In the genomic region with DNA sequence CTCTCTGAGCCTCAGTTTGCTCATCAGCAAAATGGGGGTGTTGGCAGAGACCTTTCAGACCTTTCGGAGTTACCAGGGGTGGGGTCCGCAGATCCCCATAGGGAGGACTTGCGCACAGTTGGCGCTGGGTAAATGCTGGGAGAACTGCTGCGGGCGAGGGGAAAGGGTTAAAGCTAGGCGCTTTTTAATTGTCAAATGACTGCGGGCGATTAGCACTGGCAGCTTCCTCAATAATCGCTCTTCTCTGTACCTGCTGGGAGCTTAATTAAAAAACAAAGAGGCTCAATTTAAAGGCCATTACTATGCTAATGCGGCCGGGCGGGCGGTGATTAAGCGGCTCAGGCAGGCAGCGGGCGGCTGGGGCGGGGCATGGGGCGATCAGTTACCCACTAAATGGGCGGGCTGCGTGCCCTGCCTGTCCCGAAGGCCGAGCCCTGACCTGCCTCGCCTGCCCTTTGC, we compare ENCODE assay signal across 14 cellular contexts.
DNase-seq lines count a peak whose midpoint lies in the region; ATAC-seq, FAIRE-seq and TF ChIP-seq lines count a peak whose summit lies in the region.
"Had no signal": no experiment of that assay in that cellular context is flagged by ENCODE, and none has a peak within 500 bp of the region (broad histone marks: within the 10 kb centered on the region; RNA-seq: fewer than 3 reads in every experiment).

No MANE protein-coding gene starts in this region.

- POLR2A ChIA-PET in activated CD8-positive, alpha-beta T cell treated with anti-CD3 and anti-CD28 coated beads for 36 hours (lab: Charles Lee), result no interaction called here
- POLR2A ChIA-PET in activated CD8-positive, alpha-beta T cell treated with anti-CD3 and anti-CD28 coated beads, Interleukin-2, amount 10 ng/mL, durations not matched to agents 7 days and 5 days (lab: Charles Lee), result no interaction called here
- POLR2A ChIA-PET in endothelial cell of umbilical vein (lab: Charles Lee), result no interaction called here

- H3K79me2 ChIP-seq in endothelial cell of umbilical vein (ENCODE audit: control insufficient read depth, insufficient read depth, low read length) (no peaks in the 10 kb centered on the region), neural progenitor cell (ENCODE audit: low read depth) (no peaks in the 10 kb centered on the region)

- no peak overlapping the region for H3K9ac ChIP-seq in endothelial cell of umbilical vein (replicated peaks; ENCODE audit: extremely low read depth, insufficient read depth, low read length)
- no peak overlapping the region for H3K9ac ChIP-seq in neural progenitor cell

- H3K9me3 ChIP-seq in endothelial cell of umbilical vein (replicated peaks; ENCODE audit: control insufficient read depth, insufficient read depth, low read length) (no peaks in the 10 kb centered on the region), neural progenitor cell (ENCODE audit: low read depth) (no peaks in the 10 kb centered on the region)
- H3K9me3 ChIP-seq: lower lobe of right lung, MG63 had no signal

- no peaks in the 10 kb centered on the region for H3K4me1 ChIP-seq in endothelial cell of umbilical vein (ENCODE audit: control insufficient read depth, extremely low read depth, insufficient read depth, low read length)
- peaks cover 41% of the 10 kb centered on the region for H3K4me1 ChIP-seq in neural progenitor cell
- H3K4me1 ChIP-seq: lower lobe of right lung had no signal

- H3K36me3 Mint-ChIP-seq in activated CD8-positive, alpha-beta T cell treated with anti-CD3 and anti-CD28 coated beads for 36 hours (ENCODE audit: low read depth), result no peaks in the 10 kb centered on the region
- H3K36me3 Mint-ChIP-seq in activated CD8-positive, alpha-beta T cell treated with anti-CD3 and anti-CD28 coated beads, Interleukin-2, amount 10 ng/mL, durations not matched to agents 7 days and 5 days (ENCODE audit: low read depth), result no peaks in the 10 kb centered on the region
- H3K36me3 Mint-ChIP-seq in neural progenitor cell, result peaks cover 1% of the 10 kb centered on the region

- H3K27ac ChIP-seq in endothelial cell of umbilical vein (ENCODE audit: insufficient read depth, low read depth, low read length) (no peak overlapping the region), neural progenitor cell (no peak overlapping the region)
- H3K27ac ChIP-seq: HL-60, lower lobe of right lung, skin epidermis had no signal

- ATAC-seq in activated CD8-positive, alpha-beta T cell treated with anti-CD3 and anti-CD28 coated beads for 36 hours, result peak; percentile 29
- ATAC-seq in activated CD8-positive, alpha-beta T cell treated with anti-CD3 and anti-CD28 coated beads, Interleukin-2, amount 10 ng/mL, durations not matched to agents 7 days and 5 days, result no peak
- ATAC-seq in GM19395 (IDR thresholded peaks at IDR 0.05; ENCODE audit: unreplicated experiment), result no peak
- ATAC-seq: lower lobe of right lung had no signal

- no peak for FAIRE-seq in endothelial cell of umbilical vein (lab: Jason Lieb, UNC)

- no peak overlapping the region for H2AFZ ChIP-seq in endothelial cell of umbilical vein (ENCODE audit: low read depth, low read length)
- H2AFZ ChIP-seq in neural progenitor cell (replicated peaks), result no peak overlapping the region

- no peaks in the 10 kb centered on the region for H3K36me3 ChIP-seq in endothelial cell of umbilical vein (ENCODE audit: control insufficient read depth in 2 of 2, extremely low read depth in 1 of 2, insufficient read depth in 2 of 2, low read length in 2 of 2)
- H3K36me3 ChIP-seq in neural progenitor cell, result no peaks in the 10 kb centered on the region
- H3K36me3 ChIP-seq: lower lobe of right lung, MG63 had no signal

- H4K20me1 ChIP-seq in endothelial cell of umbilical vein (replicated peaks; ENCODE audit: control insufficient read depth, extremely low read depth, insufficient read depth, low read length) (no peaks in the 10 kb centered on the region), neural progenitor cell (ENCODE audit: low read depth) (peaks cover 91% of the 10 kb centered on the region)

- H3K4me3 ChIP-seq in endothelial cell of umbilical vein (replicated peaks in 1 of 3; ENCODE audit: insufficient read depth in 1 of 3, low read depth in 1 of 3, low read length in 3 of 3) (no peak overlapping the region), neural progenitor cell (no peak overlapping the region)
- H3K4me3 ChIP-seq: lower lobe of right lung, MG63, skin epidermis had no signal

- H3K27ac Mint-ChIP-seq in activated CD8-positive, alpha-beta T cell treated with anti-CD3 and anti-CD28 coated beads for 36 hours, result no peak overlapping the region
- no peak overlapping the region for H3K27ac Mint-ChIP-seq in activated CD8-positive, alpha-beta T cell treated with anti-CD3 and anti-CD28 coated beads, Interleukin-2, amount 10 ng/mL, durations not matched to agents 7 days and 5 days
- H3K27ac Mint-ChIP-seq in neural progenitor cell, result no peak overlapping the region

- no TSS peak for BruUV-seq in endothelial cell of umbilical vein (replicated peaks; lab: Mats Ljungman, UMichigan)

- dilution Hi-C loops in endothelial cell of umbilical vein (cut with MboI; ENCODE audit: extremely low pct_ligation_motif_present, low sequenced_read_pairs), result no loop called here

- H3K4me1 Mint-ChIP-seq in activated CD8-positive, alpha-beta T cell treated with anti-CD3 and anti-CD28 coated beads for 36 hours (ENCODE audit: low read depth), result peaks cover 9% of the 10 kb centered on the region
- H3K4me1 Mint-ChIP-seq in activated CD8-positive, alpha-beta T cell treated with anti-CD3 and anti-CD28 coated beads, Interleukin-2, amount 10 ng/mL, durations not matched to agents 7 days and 5 days (ENCODE audit: low read depth), result peaks cover 2% of the 10 kb centered on the region
- H3K4me1 Mint-ChIP-seq in neural progenitor cell, result peaks cover 56% of the 10 kb centered on the region

- no peak for TF ChIP-seq CTCF in activated CD8-positive, alpha-beta T cell treated with anti-CD3 and anti-CD28 coated beads for 36 hours (IDR thresholded peaks at IDR 0.05)
- no peak for TF ChIP-seq CTCF in endothelial cell of umbilical vein (IDR thresholded peaks at IDR 0.05; ENCODE audit: extremely low read depth in 1 of 2, insufficient read depth in 1 of 2, low read depth in 1 of 2, low read length in 2 of 2)
- no peak for TF ChIP-seq CTCF in neural progenitor cell (IDR thresholded peaks at IDR 0.05)

- no peak overlapping the region for H3K4me3 Mint-ChIP-seq in activated CD8-positive, alpha-beta T cell treated with anti-CD3 and anti-CD28 coated beads for 36 hours
- H3K4me3 Mint-ChIP-seq in activated CD8-positive, alpha-beta T cell treated with anti-CD3 and anti-CD28 coated beads, Interleukin-2, amount 10 ng/mL, durations not matched to agents 7 days and 5 days, result no peak overlapping the region
- peak overlapping the region; percentile 48 for H3K4me3 Mint-ChIP-seq in neural progenitor cell

- no peaks in the 10 kb centered on the region for H3K9me3 Mint-ChIP-seq in activated CD8-positive, alpha-beta T cell treated with anti-CD3 and anti-CD28 coated beads for 36 hours
- no peaks in the 10 kb centered on the region for H3K9me3 Mint-ChIP-seq in activated CD8-positive, alpha-beta T cell treated with anti-CD3 and anti-CD28 coated beads, Interleukin-2, amount 10 ng/mL, durations not matched to agents 7 days and 5 days (ENCODE audit: insufficient read depth)
- no peaks in the 10 kb centered on the region for H3K9me3 Mint-ChIP-seq in neural progenitor cell

- H3K27me3 Mint-ChIP-seq in activated CD8-positive, alpha-beta T cell treated with anti-CD3 and anti-CD28 coated beads for 36 hours, result peaks cover 72% of the 10 kb centered on the region
- H3K27me3 Mint-ChIP-seq in activated CD8-positive, alpha-beta T cell treated with anti-CD3 and anti-CD28 coated beads, Interleukin-2, amount 10 ng/mL, durations not matched to agents 7 days and 5 days (ENCODE audit: low read depth), result peaks cover 63% of the 10 kb centered on the region
- peaks cover 38% of the 10 kb centered on the region for H3K27me3 Mint-ChIP-seq in neural progenitor cell (ENCODE audit: insufficient read depth, low read depth)

- H3K27me3 ChIP-seq in endothelial cell of umbilical vein (ENCODE audit: control insufficient read depth in 2 of 2, insufficient read depth in 2 of 2, low read length in 2 of 2) (peaks cover 60 to 61% of the 10 kb centered on the region in 2 experiments), neural progenitor cell (peaks cover 100% of the 10 kb centered on the region)
- H3K27me3 ChIP-seq: MG63 had no signal

- CTCF ChIA-PET in activated CD8-positive, alpha-beta T cell treated with anti-CD3 and anti-CD28 coated beads for 36 hours (lab: Charles Lee), result interaction anchor here (1.0 to 3.4 kb wide), 4 partner anchors 13 to 178 kb away, joined by 4 to 28 read pairs (median 10); no protein-coding TSS in a partner anchor
- CTCF ChIA-PET in activated CD8-positive, alpha-beta T cell treated with anti-CD3 and anti-CD28 coated beads, Interleukin-2, amount 10 ng/mL, durations not matched to agents 7 days and 5 days (lab: Charles Lee), result interaction anchor here (1.7 kb wide), 1 partner anchor 26 kb away, joined by 5 read pairs; no protein-coding TSS in a partner anchor
- CTCF ChIA-PET in endothelial cell of umbilical vein (lab: Charles Lee), result interaction anchor here (0.8 to 6.0 kb wide), 2 partner anchors 9 to 13 kb away, joined by 3 to 68 read pairs; no protein-coding TSS in a partner anchor

- H3K9me1 ChIP-seq in endothelial cell of umbilical vein (replicated peaks; ENCODE audit: control insufficient read depth, extremely low read depth, insufficient read depth, low read length), result no peaks in the 10 kb centered on the region

- peak; percentile 46 for DNase-seq in activated CD8-positive, alpha-beta T cell treated with anti-CD3 and anti-CD28 coated beads for 36 hours
- no peak for DNase-seq in activated CD8-positive, alpha-beta T cell treated with anti-CD3 and anti-CD28 coated beads, Interleukin-2, amount 10 ng/mL, durations not matched to agents 7 days and 5 days
- DNase-seq in NCI-H146 treated with DMSO at 0.1 percent for 48 hours (lab: John Stamatoyannopoulos, UW; ENCODE audit: unreplicated experiment), result peak; percentile 14
- no peak for DNase-seq in endothelial cell of umbilical vein (ENCODE audit: low read depth, low spot score)
- DNase-seq in neural progenitor cell (ENCODE audit: low spot score), result peak; percentile 96
- no peak for DNase-seq in NCI-H1694 treated with DMSO at 0.1 percent for 48 hours (lab: John Stamatoyannopoulos, UW)
- no peak for DNase-seq in NCI-H2107 (lab: John Stamatoyannopoulos, UW)
- DNase-seq: erythroblast, lower lobe of right lung, MG63, NCI-H2171 treated with DMSO at 0.1 percent for 48 hours had no signal

- no peak overlapping the region for H3K4me2 ChIP-seq in endothelial cell of umbilical vein (ENCODE audit: insufficient read depth, low read length)
- H3K4me2 ChIP-seq in neural progenitor cell, result peak overlapping the region; percentile 34

- peaks cover 55% of the 10 kb centered on the region for H3F3A ChIP-seq in neural progenitor cell (ENCODE audit: low read depth)

- intact Hi-C loops in activated CD8-positive, alpha-beta T cell treated with anti-CD3 and anti-CD28 coated beads for 36 hours (cut with micrococcal nuclease), result no loop called here
- intact Hi-C loops in endothelial cell of umbilical vein (cut with micrococcal nuclease), result no loop called here

- TF ChIP-seq POLR2A in endothelial cell of umbilical vein (IDR thresholded peaks at IDR 0.05; ENCODE audit: low read depth, low read length), result no peak

TF ChIP-seq in endothelial cell of umbilical vein, 7 proteins besides CTCF, POLR2A, EP300 and RAD21 (continues in another document):
- TF ChIP-seq POLR2AphosphoS5 (IDR thresholded peaks at IDR 0.05; ENCODE audit: insufficient read depth, low read depth, low read length), result no peak

Comparison
In these comparisons a context has a peak if more than half of its experiments do, and no peak if none do; other contexts are left out.
1. DNase-seq: peak in activated CD8-positive, alpha-beta T cell treated with anti-CD3 and anti-CD28 coated beads for 36 hours (single experiment), NCI-H146 treated with DMSO at 0.1 percent for 48 hours (single experiment) and neural progenitor cell (single experiment); none in activated CD8-positive, alpha-beta T cell treated with anti-CD3 and anti-CD28 coated beads, Interleukin-2, amount 10 ng/mL, durations not matched to agents 7 days and 5 days (single experiment), endothelial cell of umbilical vein (single experiment), NCI-H1694 treated with DMSO at 0.1 percent for 48 hours (single experiment) and NCI-H2107 (single experiment).